Comparison of ENCODE assay signal across 27 cellular contexts in genomic region chr14:104100171-104101085, GRCh38. TPM values are rescaled to one million over a fixed set of nuclear protein-coding genes. Genes with fewer than 3 reads are reported as not detected.
A peak's percentile ranks its signal among the peaks of the same experiment; 100 is the strongest.
DNase-seq lines count a peak whose midpoint lies in the region; ATAC-seq and TF ChIP-seq lines count a peak whose summit lies in the region.
"Had no signal": no experiment of that assay in that cellular context is flagged by ENCODE, and none has a peak within 500 bp of the region (broad histone marks: within the 10 kb centered on the region; RNA-seq: fewer than 3 reads in every experiment).

No MANE protein-coding gene starts in this region.

- H3K27ac Mint-ChIP-seq in activated T-cell treated with anti-CD3 and anti-CD28 coated beads, Interleukin-2, amount 50 U/mL, for 72 hours, result no peak overlapping the region
- H3K27ac Mint-ChIP-seq: activated CD4-positive, alpha-beta memory T cell treated with anti-CD3 and anti-CD28 coated beads for 36 hours; activated naive CD4-positive, alpha-beta T cell treated with anti-CD3 and anti-CD28 coated beads, Interleukin-2, amount 10 ng/mL, durations not matched to agents 7 days and 5 days; CD8-positive, alpha-beta T cell; naive B cell had no signal

- DNase-seq in PC-9 (no peak), epithelial cell of prostate (ENCODE audit: low read depth, low spot score) (no peak), left colon (peak; percentile 46 to 74), spleen (peak; percentile 66), amygdala (lab: John Stamatoyannopoulos, UW) (no peak), pons (ENCODE audit: low spot score) (no peak), Ammon's horn (ENCODE audit: low spot score) (no peak)
- no peak for DNase-seq in activated T-cell treated with anti-CD3 and anti-CD28 coated beads, Interleukin-2, amount 50 U/mL, for 72 hours
- DNase-seq: activated CD4-positive, alpha-beta memory T cell treated with anti-CD3 and anti-CD28 coated beads for 36 hours; activated naive CD4-positive, alpha-beta T cell treated with anti-CD3 and anti-CD28 coated beads, Interleukin-2, amount 10 ng/mL, durations not matched to agents 7 days and 5 days; anterior cingulate cortex; CD8-positive, alpha-beta T cell; effector CD8-positive, alpha-beta T cell; GM23248; KG1; naive B cell; NCI-H187; NCI-H345; stimulated activated CD4-positive, alpha-beta T cell treated with anti-CD3 and anti-CD28 coated beads, Interleukin-2, amount 100 ng/mL, for 48 hours; stimulated activated naive CD8-positive, alpha-beta T cell treated with anti-CD3 and anti-CD28 coated beads, Interleukin-15, Interleukin-2, amounts not matched to agents 100 U/mL and 50 U/mL, for 24 hours had no signal

- H3K36me3 ChIP-seq in PC-9 (ENCODE audit: low read depth) (no peaks in the 10 kb centered on the region), spleen (no peaks in the 10 kb centered on the region)
- H3K36me3 ChIP-seq: tibial artery had no signal

- no peak overlapping the region for H2AFZ ChIP-seq in PC-9
- H2AFZ ChIP-seq: GM23248 had no signal

- H3K36me3 Mint-ChIP-seq in activated T-cell treated with anti-CD3 and anti-CD28 coated beads, Interleukin-2, amount 50 U/mL, for 72 hours (ENCODE audit: insufficient read depth in 2 of 2), result no peaks in the 10 kb centered on the region
- H3K36me3 Mint-ChIP-seq: activated CD4-positive, alpha-beta memory T cell treated with anti-CD3 and anti-CD28 coated beads for 36 hours; activated naive CD4-positive, alpha-beta T cell treated with anti-CD3 and anti-CD28 coated beads, Interleukin-2, amount 10 ng/mL, durations not matched to agents 7 days and 5 days; CD8-positive, alpha-beta T cell; naive B cell had no signal

- no peaks in the 10 kb centered on the region; the same call in 1 of the 2 replicates for H4K20me1 ChIP-seq in PC-9 (ENCODE audit: insufficient read depth)

- TF ChIP-seq CTCF in PC-9 (conservative IDR thresholded peaks at IDR 0.05), result no peak
- no peak for TF ChIP-seq CTCF in spleen (IDR thresholded peaks at IDR 0.05 in 8 of 11, conservative IDR thresholded peaks at IDR 0.05 in 3 of 11)

- no peaks in the 10 kb centered on the region for H3K9me3 Mint-ChIP-seq in activated T-cell treated with anti-CD3 and anti-CD28 coated beads, Interleukin-2, amount 50 U/mL, for 72 hours
- H3K9me3 Mint-ChIP-seq: activated CD4-positive, alpha-beta memory T cell treated with anti-CD3 and anti-CD28 coated beads for 36 hours; activated naive CD4-positive, alpha-beta T cell treated with anti-CD3 and anti-CD28 coated beads, Interleukin-2, amount 10 ng/mL, durations not matched to agents 7 days and 5 days; CD8-positive, alpha-beta T cell; central memory CD8-positive, alpha-beta T cell; naive B cell had no signal

- no peaks in the 10 kb centered on the region for H3K4me1 Mint-ChIP-seq in activated T-cell treated with anti-CD3 and anti-CD28 coated beads, Interleukin-2, amount 50 U/mL, for 72 hours (ENCODE audit: low read depth)
- H3K4me1 Mint-ChIP-seq: activated naive CD4-positive, alpha-beta T cell treated with anti-CD3 and anti-CD28 coated beads, Interleukin-2, amount 10 ng/mL, durations not matched to agents 7 days and 5 days; central memory CD8-positive, alpha-beta T cell had no signal

- BruUV-seq in PC-9 (replicated peaks; lab: Mats Ljungman, UMichigan), result no TSS peak

- H3K4me3 Mint-ChIP-seq in activated T-cell treated with anti-CD3 and anti-CD28 coated beads, Interleukin-2, amount 50 U/mL, for 72 hours, result no peak overlapping the region
- H3K4me3 Mint-ChIP-seq: activated CD4-positive, alpha-beta memory T cell treated with anti-CD3 and anti-CD28 coated beads for 36 hours; activated naive CD4-positive, alpha-beta T cell treated with anti-CD3 and anti-CD28 coated beads, Interleukin-2, amount 10 ng/mL, durations not matched to agents 7 days and 5 days; CD8-positive, alpha-beta T cell; central memory CD8-positive, alpha-beta T cell; naive B cell had no signal

- peak overlapping the region; percentile 28; the same call in 1 of the 2 replicates for H3K4me2 ChIP-seq in PC-9

- H3K9me2 ChIP-seq in PC-9 (ENCODE audit: insufficient read depth), result no peaks in the 10 kb centered on the region

- CTCF ChIA-PET in PC-9 (lab: Charles Lee), result no interaction called here

- ATAC-seq in left colon, result peak; percentile 78
- no peak for ATAC-seq in activated T-cell treated with anti-CD3 and anti-CD28 coated beads, Interleukin-2, amount 50 U/mL, for 72 hours (replicated peaks in 1 of 2)
- ATAC-seq: CD8-positive, alpha-beta T cell; Panc1; stimulated activated naive CD8-positive, alpha-beta T cell treated with anti-CD3 and anti-CD28 coated beads, Interleukin-15, Interleukin-2, amounts not matched to agents 100 U/mL and 50 U/mL, for 24 hours had no signal

- H3K27ac ChIP-seq in PC-9 (no peak overlapping the region), epithelial cell of prostate (peak overlapping the region; percentile 69), spleen (no peak overlapping the region)
- H3K27ac ChIP-seq: GM23248, SK-N-MC, tibial artery had no signal

- POLR2A ChIA-PET in PC-9 (lab: Charles Lee; ENCODE audit: unreplicated experiment), result no interaction called here

- H3K4me3 ChIP-seq in PC-9, result no peak overlapping the region
- H3K4me3 ChIP-seq in spleen, result no peak overlapping the region
- H3K4me3 ChIP-seq: GM23248, lung, SK-N-MC, tibial artery had no signal

- no peaks in the 10 kb centered on the region for H3K79me2 ChIP-seq in PC-9 (ENCODE audit: low read depth)

- H3K27me3 ChIP-seq in PC-9 (ENCODE audit: insufficient read depth, low read depth), result peaks cover 8% of the 10 kb centered on the region; the same call in 1 of the 2 replicates
- peaks cover 0 to 21% (median 0%) of the 10 kb centered on the region in 7 donors for H3K27me3 ChIP-seq in spleen (replicated peaks in 1 of 7)

- peaks cover 11% of the 10 kb centered on the region; the same call in 1 of the 2 replicates for H3K4me1 ChIP-seq in PC-9 (replicated peaks; ENCODE audit: insufficient read depth)
- no peaks in the 10 kb centered on the region for H3K4me1 ChIP-seq in spleen

- intact Hi-C loops in PC-9 (cut with micrococcal nuclease; ENCODE audit: unreplicated experiment), result no loop called here
- intact Hi-C loops in left colon (cut with DNase I, micrococcal nuclease), result no loop called here
- intact Hi-C loops in spleen (cut with DNase I; ENCODE audit: low total_unique reads), result no loop called here

- no peaks in the 10 kb centered on the region for H3K9me3 ChIP-seq in PC-9 (ENCODE audit: insufficient read depth, low read depth)
- H3K9me3 ChIP-seq in spleen, result no peaks in the 10 kb centered on the region
- H3K9me3 ChIP-seq: tibial artery had no signal

- 70 to 89% (median 84%) methylated on average over 12 to 23 of the region's 23 CpGs for WGBS in spleen, 5 donors

- TF ChIP-seq POLR2A in spleen (IDR thresholded peaks at IDR 0.05), result no peak

- H3K27me3 Mint-ChIP-seq in activated T-cell treated with anti-CD3 and anti-CD28 coated beads, Interleukin-2, amount 50 U/mL, for 72 hours (ENCODE audit: low read depth), result no peaks in the 10 kb centered on the region
- H3K27me3 Mint-ChIP-seq: central memory CD8-positive, alpha-beta T cell had no signal

- H3F3A ChIP-seq in PC-9 (ENCODE audit: insufficient read depth, low read depth), result no peaks in the 10 kb centered on the region

RNA-seq across cellular contexts. Expression of gene ASPG, which starts 14.9 kb away (rescaled TPM):
- 0.33 TPM in 1 of 2 replicates, not detected in the other for total RNA-seq in PC-9 (2021)
- total RNA-seq in left colon, result 10 to 100 TPM in 1 of 2 donors, 1 to 10 TPM in 1; 9.4 to 60.8 TPM
- under 1 TPM in 4 of 7 donors, not detected in 3; 0.09 to 0.28 (median 0.18) TPM for total RNA-seq in spleen
- under 1 TPM; 0.05 to 0.67 (median 0.32) TPM for polyA plus RNA-seq in spleen
- total RNA-seq in activated T-cell treated with anti-CD3 and anti-CD28 coated beads, Interleukin-2, amount 50 U/mL, for 72 hours, result under 1 TPM in 1 of 2 donors, not detected in 1; 0.30 TPM
- total RNA-seq: activated CD4-positive, alpha-beta memory T cell treated with anti-CD3 and anti-CD28 coated beads for 36 hours; CD8-positive, alpha-beta T cell; fibroblast of lung; GM23248; T-helper 2 cell treated with Interferon-gamma antibody and Interleukin-4, amounts not matched to agents 100 ng/mL and 5 ng/mL, for 36 hours had no signal
- polyA plus RNA-seq: fibroblast of lung, GM23248 had no signal

RNA-seq across cellular contexts. Expression of gene KIF26A, which starts 38.0 kb away (rescaled TPM):
- total RNA-seq in PC-9 (2021) (0.17 and 0.53 TPM in 2 replicates), left colon (1 to 10 TPM; 5.7 to 5.8 TPM), spleen (10 to 100 TPM in 4 of 7 donors, 1 to 10 TPM in 3; 7.4 to 21.9 (median 10.3) TPM)
- polyA plus RNA-seq in spleen, result 1 to 10 TPM in 2 of 3 donors, under 1 TPM in 1; 0.72 to 7.8 (median 1.2) TPM
- under 1 TPM; 0.05 to 0.25 TPM for total RNA-seq in activated T-cell treated with anti-CD3 and anti-CD28 coated beads, Interleukin-2, amount 50 U/mL, for 72 hours
- total RNA-seq: GM23248 had no signal
- polyA plus RNA-seq: GM23248 had no signal

Comparison
In these comparisons a context has a peak if more than half of its experiments do, and no peak if none do; other contexts are left out.
1. DNase-seq: peak in left colon (2 of 2) and spleen (single experiment); none in PC-9 (0 of 2), epithelial cell of prostate (single experiment), activated T-cell treated with anti-CD3 and anti-CD28 coated beads, Interleukin-2, amount 50 U/mL, for 72 hours (0 of 2), amygdala (0 of 56), pons (single experiment) and Ammon's horn (single experiment).